ENCODE assay signal across 15 cellular contexts in genomic region chr15:36940207-36940606, GRCh38.
"Had no signal": no experiment of that assay in that cellular context is flagged by ENCODE, and none has a peak within 500 bp of the region (broad histone marks: within the 10 kb centered on the region; RNA-seq: fewer than 3 reads in every experiment).

No MANE protein-coding gene starts in this region.

- H3K4me3 ChIP-seq: coronary artery, dorsolateral prefrontal cortex, esophagus muscularis mucosa, gastroesophageal sphincter, heart right ventricle, left ventricle myocardium inferior, lower lobe of right lung had no signal

- H3K27me3 ChIP-seq: esophagus muscularis mucosa, foreskin keratinocyte, gastroesophageal sphincter, heart right ventricle had no signal

- DNase-seq: dermis blood vessel endothelial cell; dorsolateral prefrontal cortex; effector CD4-positive, alpha-beta T cell; effector memory CD4-positive, alpha-beta T cell; foreskin keratinocyte; heart right ventricle; hippocampal formation; left colon; left ventricle myocardium inferior; lower lobe of right lung; mesenchymal stem cell; midbrain had no signal

- H3K36me3 ChIP-seq: esophagus muscularis mucosa, left ventricle myocardium inferior, lower lobe of right lung had no signal

- H3K4me1 ChIP-seq: foreskin keratinocyte, lower lobe of right lung had no signal

- H3K9me3 ChIP-seq: esophagus muscularis mucosa, gastroesophageal sphincter, heart right ventricle, left ventricle myocardium inferior, lower lobe of right lung had no signal

- ATAC-seq: foreskin keratinocyte, gastroesophageal sphincter, left colon, lower lobe of right lung had no signal

- H3K27ac ChIP-seq: coronary artery, dorsolateral prefrontal cortex, esophagus muscularis mucosa, foreskin keratinocyte, gastroesophageal sphincter, left ventricle myocardium inferior, lower lobe of right lung had no signal
